In genomic region chr2:240922982-240923537, GRCh38 we compare ENCODE assay signal across 15 cellular contexts. TPM values are rescaled to one million over a fixed set of nuclear protein-coding genes. Genes with fewer than 3 reads are reported as not detected.
DNase-seq lines count a peak whose midpoint lies in the region; ATAC-seq and TF ChIP-seq lines count a peak whose summit lies in the region.
"Had no signal": no experiment of that assay in that cellular context is flagged by ENCODE, and none has a peak within 500 bp of the region (broad histone marks: within the 10 kb centered on the region; RNA-seq: fewer than 3 reads in every experiment).

No MANE protein-coding gene starts in this region.

- ATAC-seq in HG03175 (IDR thresholded peaks at IDR 0.05; ENCODE audit: unreplicated experiment) = no peak
- ATAC-seq in HG03378 (IDR thresholded peaks at IDR 0.05; ENCODE audit: unreplicated experiment) = no peak
- ATAC-seq in natural killer cell = no peak
- ATAC-seq: GM12878 had no signal

- H3K36me3 Mint-ChIP-seq in H9 (ENCODE audit: insufficient read depth in 1 of 3, low read depth in 3 of 3) (no peaks in the 10 kb centered on the region), nephron progenitor cell (ENCODE audit: low read depth) (no peaks in the 10 kb centered on the region), natural killer cell (no peaks in the 10 kb centered on the region)

- no peaks in the 10 kb centered on the region for H4K20me1 ChIP-seq in H9 (ENCODE audit: control insufficient read depth, insufficient read depth, insufficient read length)

- no peaks in the 10 kb centered on the region for H3K79me1 ChIP-seq in H9 (ENCODE audit: insufficient read depth, low read depth, low read length, poor library complexity, severe bottlenecking)

- no peak overlapping the region for H3K4ac ChIP-seq in H9 (ENCODE audit: low read depth, low read length)

- H3K27me3 ChIP-seq in H9 (ENCODE audit: insufficient read depth, low read length) = no peaks in the 10 kb centered on the region
- H3K27me3 ChIP-seq: upper lobe of left lung had no signal

- H3K27me3 Mint-ChIP-seq in H9 (ENCODE audit: low read depth) (no peaks in the 10 kb centered on the region; the same call in 1 of the 2 replicates), nephron progenitor cell (ENCODE audit: low read depth, poor library complexity) (peaks cover 13% of the 10 kb centered on the region), natural killer cell (ENCODE audit: low read depth in 2 of 2) (no peaks in the 10 kb centered on the region)

- H3K9ac ChIP-seq in H9 (ENCODE audit: extremely low read depth, insufficient read length, low read length) = no peak overlapping the region

- H2AFZ ChIP-seq in H9 (ENCODE audit: low read length) = no peak overlapping the region

- H2AK5ac ChIP-seq in H9 (ENCODE audit: insufficient read length, low read length) = no peak overlapping the region

- H2BK120ac ChIP-seq in H9 (ENCODE audit: low read depth, low read length, poor library complexity, severe bottlenecking) = no peak overlapping the region

- intact Hi-C loops in natural killer cell (cut with micrococcal nuclease) = no loop called here

- no peak overlapping the region for H3K56ac ChIP-seq in H9 (ENCODE audit: insufficient read length, low read depth, low read length)

- DNase-seq in DMS79 treated with DMSO at 0.1 percent for 48 hours (lab: John Stamatoyannopoulos, UW) (peak; percentile 7), DMS79 (lab: John Stamatoyannopoulos, UW) (no peak), H9 (peak; percentile 19), astrocyte of the hippocampus (ENCODE audit: low read depth, low spot score) (peak; percentile 51), nephron progenitor cell (peak; percentile 3), natural killer cell (no peak)
- DNase-seq: NCI-H146 had no signal

- no CpG with 5 or more reads among the region's 15 CpGs for WGBS in H9 (ENCODE audit: extremely low coverage, insufficient read length, low lambda C conversion rate)

- H3K23me2 ChIP-seq in H9 (ENCODE audit: insufficient read length, low read depth, low read length, poor library complexity, severe bottlenecking) = no peaks in the 10 kb centered on the region

- no peak overlapping the region for H3K14ac ChIP-seq in H9 (ENCODE audit: insufficient read depth, low read length)

- no peak for TF ChIP-seq CTCF in H9 (conservative IDR thresholded peaks at IDR 0.05)
- no peak for TF ChIP-seq CTCF in nephron progenitor cell (IDR thresholded peaks at IDR 0.05)
- TF ChIP-seq CTCF in natural killer cell (IDR thresholded peaks at IDR 0.05) = no peak

- no peak overlapping the region for H2BK20ac ChIP-seq in H9 (ENCODE audit: low read depth, low read length, poor library complexity, severe bottlenecking)

- H3K18ac ChIP-seq in H9 (ENCODE audit: insufficient read length, low read depth, low read length) = no peak overlapping the region

- H4K5ac ChIP-seq in H9 (ENCODE audit: insufficient read length, low read depth, low read length) = no peak overlapping the region

- no peak overlapping the region for H4K8ac ChIP-seq in H9 (replicated peaks; ENCODE audit: insufficient read length, low read depth, low read length)

- H3K4me3 Mint-ChIP-seq in H9 (no peak overlapping the region), nephron progenitor cell (no peak overlapping the region), natural killer cell (no peak overlapping the region)

- no peak overlapping the region for H2BK5ac ChIP-seq in H9 (ENCODE audit: insufficient read length, low read length)

- no peak overlapping the region for H2BK12ac ChIP-seq in H9 (ENCODE audit: insufficient read length, low read depth, low read length)

- no peaks in the 10 kb centered on the region for H3K4me1 ChIP-seq in H9 (ENCODE audit: insufficient read depth, low read length)
- H3K4me1 ChIP-seq: upper lobe of left lung had no signal

- H3K4me2 ChIP-seq in H9 (ENCODE audit: insufficient read depth, insufficient read length, low read length) = no peak overlapping the region

- H3K9me3 Mint-ChIP-seq in H9 (no peaks in the 10 kb centered on the region), nephron progenitor cell (peaks cover 3% of the 10 kb centered on the region), natural killer cell (no peaks in the 10 kb centered on the region)

- H3K4me1 Mint-ChIP-seq in H9 = no peaks in the 10 kb centered on the region; a peak in 1 of 4 replicates
- H3K4me1 Mint-ChIP-seq in nephron progenitor cell = peaks cover 5% of the 10 kb centered on the region
- H3K4me1 Mint-ChIP-seq in natural killer cell = no peaks in the 10 kb centered on the region

- H3T11ph ChIP-seq in H9 (ENCODE audit: low read length) = no peak overlapping the region

- H3K9me3 ChIP-seq in H9 (ENCODE audit: control insufficient read depth, low read depth, low read length) = no peaks in the 10 kb centered on the region
- H3K9me3 ChIP-seq: upper lobe of left lung had no signal

- H3K27ac Mint-ChIP-seq in H9 (no peak overlapping the region), nephron progenitor cell (no peak overlapping the region), natural killer cell (no peak overlapping the region)

- no peak overlapping the region for H3K23ac ChIP-seq in H9 (ENCODE audit: insufficient read length, low read depth, low read length)

- H4K91ac ChIP-seq in H9 (ENCODE audit: insufficient read length, low read depth, low read length) = no peak overlapping the region

- no peaks in the 10 kb centered on the region for H3K79me2 ChIP-seq in H9 (ENCODE audit: insufficient read depth, low read length)

- no peak overlapping the region for H2BK15ac ChIP-seq in H9 (ENCODE audit: low read depth, low read length)

- no peak overlapping the region for H3K27ac ChIP-seq in H9 (ENCODE audit: insufficient read length, low read depth, low read length)
- H3K27ac ChIP-seq: epithelial cell of prostate, upper lobe of left lung had no signal

RNA-seq across cellular contexts. Expression of gene CROCC2, which starts 16.9 kb away (rescaled TPM):
- total RNA-seq in H9 (2021) = not detected in 2 replicates
- under 1 TPM in 1 of 3 donors, not detected in 2; 0.14 TPM for total RNA-seq in natural killer cell
- total RNA-seq: bronchial epithelial cell; GM12878; T-helper 2 cell treated with Interferon-gamma antibody and Interleukin-4, amounts not matched to agents 100 ng/mL and 5 ng/mL, for 36 hours had no signal

RNA-seq across cellular contexts. Expression of gene MAB21L4, which starts 27.1 kb away (rescaled TPM):
- total RNA-seq in H9 (2021) (0.15 and 0.37 TPM in 2 replicates), natural killer cell (not detected)
- total RNA-seq: GM12878; skeletal muscle tissue; T-helper 2 cell treated with Interferon-gamma antibody and Interleukin-4, amounts not matched to agents 100 ng/mL and 5 ng/mL, for 36 hours had no signal

RNA-seq across cellular contexts. Expression of gene AGXT, which starts 54.4 kb away (rescaled TPM):
- total RNA-seq in H9 (2021) (not detected in 2 replicates), natural killer cell (not detected)
- total RNA-seq: bronchial epithelial cell; skeletal muscle tissue; T-helper 2 cell treated with Interferon-gamma antibody and Interleukin-4, amounts not matched to agents 100 ng/mL and 5 ng/mL, for 36 hours had no signal

Comparison
In these comparisons a context has a peak if more than half of its experiments do, and no peak if none do; other contexts are left out.
1. DNase-seq: peak in DMS79 treated with DMSO at 0.1 percent for 48 hours (single experiment), H9 (single experiment), astrocyte of the hippocampus (single experiment) and nephron progenitor cell (single experiment); none in DMS79 (single experiment) and natural killer cell (single experiment).